8 cellular contexts compared by ENCODE assay signal in genomic region chr9:3525836-3526165, GRCh38. TPM values are rescaled to one million over a fixed set of nuclear protein-coding genes. Genes with fewer than 3 reads are reported as not detected.
DNase-seq lines count a peak whose midpoint lies in the region; ATAC-seq, FAIRE-seq and TF ChIP-seq lines count a peak whose summit lies in the region.

Gene RFX3, minus strand, starts transcription at chr9:3526001. Its CDS starts 130,413 bp downstream, at chr9:3395588.

- TF ChIP-seq POLR2A in A549 (IDR thresholded peaks at IDR 0.05; ENCODE audit: low read length) = peak; percentile 48; the same call in 1 of the 2 replicates
- TF ChIP-seq POLR2A in breast epithelium (IDR thresholded peaks at IDR 0.05) = no peak

- intact Hi-C loops in breast epithelium (cut with DNase I; ENCODE audit: low total_unique reads) = no loop called here

- DNase-seq in A549 (ENCODE audit: low read depth in 1 of 2, low spot score in 1 of 2) (peak; percentile 69 to 95), NCI-H2196 (lab: John Stamatoyannopoulos, UW; ENCODE audit: unreplicated experiment) (peak; percentile 98), breast epithelium (ENCODE audit: low spot score in 2 of 2) (peak; percentile 83 to 89), iPS-NIHi11 (ENCODE audit: low spot score) (peak; percentile 86), smooth muscle cell (lab: John Stamatoyannopoulos, UW; ENCODE audit: unreplicated experiment) (peak; percentile 89)

- peak; percentile 83 to 86 for ATAC-seq in A549
- peak; percentile 21 for ATAC-seq in GM18870 (IDR thresholded peaks at IDR 0.05; ENCODE audit: unreplicated experiment)
- peak; percentile 41 for ATAC-seq in HG03139 (IDR thresholded peaks at IDR 0.05; ENCODE audit: unreplicated experiment)

- no peak for TF ChIP-seq EP300 in A549 (IDR thresholded peaks at IDR 0.05)

- H3K27me3 ChIP-seq in breast epithelium (no peaks in the 10 kb centered on the region), smooth muscle cell (ENCODE audit: low read depth) (no peaks in the 10 kb centered on the region)

- POLR2A ChIA-PET in A549 (lab: Yijun Ruan, JAX) = interaction anchor here (0.6 to 2.9 kb wide), 18 partner anchors 8 to 814 kb away, joined by 3 to 32 read pairs (median 4); partner anchors contain the start of gene PUM3

- H4K20me1 ChIP-seq in smooth muscle cell (ENCODE audit: low read depth) = no peaks in the 10 kb centered on the region

- no peak for TF ChIP-seq CTCF in A549 (IDR thresholded peaks at IDR 0.05)
- TF ChIP-seq CTCF in VCaP (conservative IDR thresholded peaks at IDR 0.05) = no peak
- no peak for TF ChIP-seq CTCF in breast epithelium (IDR thresholded peaks at IDR 0.05)
- TF ChIP-seq CTCF in smooth muscle cell (IDR thresholded peaks at IDR 0.05; ENCODE audit: borderline replicate concordance, insufficient read depth, poor library complexity, severe bottlenecking) = no peak

- H3K79me2 ChIP-seq in smooth muscle cell (ENCODE audit: low read depth) = peaks cover 72% of the 10 kb centered on the region

- H3K36me3 ChIP-seq in breast epithelium (no peaks in the 10 kb centered on the region), smooth muscle cell (ENCODE audit: low read depth) (no peaks in the 10 kb centered on the region)

- peak within 1 kb of the TSS; percentile 98 to 100 for H3K27ac ChIP-seq in A549
- H3K27ac ChIP-seq in VCaP = peak within 1 kb of the TSS; percentile 100
- H3K27ac ChIP-seq in breast epithelium = peak within 1 kb of the TSS; percentile 98 to 100
- H3K27ac ChIP-seq in smooth muscle cell (ENCODE audit: low read depth) = peak within 1 kb of the TSS; percentile 100

- CTCF ChIA-PET in A549 (lab: Yijun Ruan, JAX) = no interaction called here

- H3K9me3 ChIP-seq in A549 = no peaks in the 10 kb centered on the region
- no peaks in the 10 kb centered on the region for H3K9me3 ChIP-seq in breast epithelium
- no peaks in the 10 kb centered on the region for H3K9me3 ChIP-seq in smooth muscle cell (replicated peaks; ENCODE audit: low read depth)

- H3F3A ChIP-seq in smooth muscle cell (ENCODE audit: low read depth) = no peaks in the 10 kb centered on the region

- H3K9ac ChIP-seq in smooth muscle cell (ENCODE audit: low read depth) = peak within 1 kb of the TSS; percentile 100

- H3K4me3 ChIP-seq in A549 = peak within 1 kb of the TSS; percentile 96
- H3K4me3 ChIP-seq in breast epithelium = peak within 1 kb of the TSS; percentile 82 to 89 (median 84)
- peak within 1 kb of the TSS; percentile 79 for H3K4me3 ChIP-seq in smooth muscle cell

- peak within 1 kb of the TSS; percentile 91 for H3K4me2 ChIP-seq in A549
- H3K4me2 ChIP-seq in smooth muscle cell = peak within 1 kb of the TSS; percentile 93

- 0% methylated on average over 5 of the region's 24 CpGs for WGBS in A549 (ENCODE audit: missing lambda C conversion rate)
- WGBS in smooth muscle cell (ENCODE audit: low lambda C conversion rate) = 1% methylated on average over 18 of the region's 24 CpGs

- FAIRE-seq in A549 (lab: Jason Lieb, UNC) = no peak

- peak within 1 kb of the TSS; percentile 86 for H2AFZ ChIP-seq in smooth muscle cell (ENCODE audit: low read depth)

- peaks cover 20% of the 10 kb centered on the region for H3K4me1 ChIP-seq in A549
- H3K4me1 ChIP-seq in breast epithelium = no peaks in the 10 kb centered on the region
- peaks cover 50% of the 10 kb centered on the region for H3K4me1 ChIP-seq in smooth muscle cell (ENCODE audit: low read depth)

- 0 out of 5 replicates have a peak, but pooled peaks of 1 of the 2 experiments have one; percentile 8 for TF ChIP-seq RAD21 in A549 (conservative IDR thresholded peaks at IDR 0.05 in 1 of 2, IDR thresholded peaks at IDR 0.05 in 1 of 2)

TF ChIP-seq in A549, 52 proteins besides CTCF, POLR2A, EP300 and RAD21:
- TF ChIP-seq PHF8 (IDR thresholded peaks at IDR 0.05; ENCODE audit: borderline replicate concordance, low read depth) (no peak), EHMT2 (IDR thresholded peaks at IDR 0.05; ENCODE audit: low read depth) (no peak), RCOR1 (IDR thresholded peaks at IDR 0.05; ENCODE audit: low read depth, low read length) (no peak), BHLHE40 (IDR thresholded peaks at IDR 0.05; ENCODE audit: low read depth, low read length) (peak; percentile 8; the same call in 1 of the 2 replicates), HEYL (CRISPR knock-in tag; IDR thresholded peaks at IDR 0.05) (no peak), JUNB (IDR thresholded peaks at IDR 0.05) (no peak), FOSL2 (IDR thresholded peaks at IDR 0.05) (no peak), FOSL2 (CRISPR knock-in tag; IDR thresholded peaks at IDR 0.05) (no peak), PBX3 (IDR thresholded peaks at IDR 0.05) (peak; percentile 84), MAFK (IDR thresholded peaks at IDR 0.05; ENCODE audit: partially characterized antibody) (no peak), RNF2 (IDR thresholded peaks at IDR 0.05; ENCODE audit: borderline replicate concordance, low read depth) (no peak), NFE2L2 (conservative IDR thresholded peaks at IDR 0.05; ENCODE audit: low read length) (no peak), KDM1A (IDR thresholded peaks at IDR 0.05; ENCODE audit: low read depth) (no peak), HDAC2 (IDR thresholded peaks at IDR 0.05) (no peak), MYC (IDR thresholded peaks at IDR 0.05; ENCODE audit: borderline replicate concordance, low read length) (peak; percentile 72; the same call in 1 of the 2 replicates), BCL3 (IDR thresholded peaks at IDR 0.05) (no peak; the same call in 2 of the 3 replicates), CEBPB (IDR thresholded peaks at IDR 0.05) (no peak), CBX2 (IDR thresholded peaks at IDR 0.05; ENCODE audit: borderline replicate concordance, low read depth) (no peak), CHD2 (IDR thresholded peaks at IDR 0.05; ENCODE audit: low read length, partially characterized antibody) (no peak), NPAS2 (CRISPR knock-in tag; IDR thresholded peaks at IDR 0.05; ENCODE audit: borderline replicate concordance) (no peak), MAZ (IDR thresholded peaks at IDR 0.05; ENCODE audit: borderline replicate concordance, low read depth, low read length) (peak; percentile 95; the same call in 1 of the 2 replicates), ZFP36 (IDR thresholded peaks at IDR 0.05; ENCODE audit: borderline replicate concordance, partially characterized antibody) (no peak), ESRRA (IDR thresholded peaks at IDR 0.05; ENCODE audit: borderline replicate concordance, low read length) (no peak), SREBF2 (IDR thresholded peaks at IDR 0.05) (no peak), RARB (CRISPR knock-in tag; IDR thresholded peaks at IDR 0.05) (no peak), RFX5 (IDR thresholded peaks at IDR 0.05) (no peak)

RNA-seq across cellular contexts. Expression of gene RFX3, which starts in this region (rescaled TPM):
- 7.9 and 9.0 TPM in 2 replicates for polyA plus RNA-seq in A549 (2011; rRNA removed)
- polyA plus RNA-seq in A549 (2012; cell fraction: cytosol; rRNA removed) = 1.5 and 1.7 TPM in 2 replicates
- polyA plus RNA-seq in A549 (2012; cell fraction: nucleus; rRNA removed) = 3.5 and 3.8 TPM in 2 replicates
- polyA plus RNA-seq in A549 (2017; fragmentation: RNase III; extraction: RNeasy Plus Mini Kit Qiagen cat#74134 plus additional on column Dnase treatment) = 1.3 to 1.5 TPM (median 1.4 TPM) in 3 replicates
- 83.5 and 119 TPM in 2 replicates for polyA minus RNA-seq in A549 (2011; rRNA and poly(A)+ RNA removed)
- total RNA-seq in breast epithelium = 10 to 100 TPM in 2 of 3 donors, 1 to 10 TPM in 1; 9.3 to 18.0 (median 13.8) TPM
- 8.7 and 14.1 TPM in 2 replicates for total RNA-seq in smooth muscle cell
- polyA plus RNA-seq in smooth muscle cell = 4.4 and 5.0 TPM in 2 replicates

Comparison
In these comparisons a context has a peak if more than half of its experiments do, and no peak if none do; other contexts are left out.
1. Peak in every context shown above with its lines: DNase-seq, ATAC-seq, H3K4me3 ChIP-seq and H3K27ac ChIP-seq.
2. ATAC-seq: peak in every context shown above with its lines; median percentile 84 in A549; 41 in HG03139; 21 in GM18870.